Comparison of ENCODE assay signal across 15 cellular contexts in the genomic region with DNA sequence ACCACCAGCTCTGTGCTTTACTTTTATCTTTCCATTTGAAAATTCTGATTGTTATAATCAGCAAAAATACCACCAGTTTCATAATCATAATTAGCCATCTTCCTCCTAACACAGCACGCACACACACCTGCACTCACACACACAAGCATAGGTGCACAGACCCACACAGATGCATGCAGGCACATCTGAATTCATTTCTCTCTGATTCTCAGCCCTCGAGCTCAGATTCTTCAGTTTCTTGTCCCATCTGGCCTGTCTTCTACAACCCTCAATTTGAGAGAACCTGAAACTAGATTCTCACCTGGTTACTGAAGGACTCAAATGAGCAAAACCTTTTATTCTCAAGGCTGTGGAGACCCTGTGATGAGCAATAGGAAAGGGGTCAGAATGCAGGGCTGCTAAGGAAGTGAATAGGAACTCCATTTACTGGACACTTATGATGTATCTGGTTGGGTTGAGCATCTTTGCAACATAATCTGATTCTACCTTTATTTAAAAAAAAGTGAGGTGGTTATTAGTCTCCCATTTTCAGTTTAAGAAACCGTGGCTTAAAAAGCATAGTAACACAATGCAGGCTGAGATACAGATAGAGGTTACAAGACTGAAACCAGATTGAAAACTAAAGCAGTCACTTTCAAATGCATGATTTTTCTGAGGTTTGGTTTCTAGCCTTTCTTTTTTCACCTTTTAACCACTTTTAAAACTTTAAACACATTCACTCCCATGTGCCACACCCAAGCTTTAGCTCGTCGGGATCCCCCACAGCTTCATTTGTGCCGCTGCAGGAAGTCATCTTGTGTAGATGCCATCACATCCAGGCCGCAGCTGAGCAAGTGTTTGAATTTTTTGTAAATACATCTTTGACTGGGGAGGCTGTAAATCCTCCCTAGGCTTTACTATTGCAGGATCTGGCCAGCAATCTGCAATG. TPM values are rescaled to one million over a fixed set of nuclear protein-coding genes. Genes with fewer than 3 reads are reported as not detected.
DNase-seq lines count a peak whose midpoint lies in the region; ATAC-seq and TF ChIP-seq lines count a peak whose summit lies in the region.
"Had no signal": no experiment of that assay in that cellular context is flagged by ENCODE, and none has a peak within 500 bp of the region (broad histone marks: within the 10 kb centered on the region; RNA-seq: fewer than 3 reads in every experiment).

No MANE protein-coding gene starts in this region.

- H3K27me3 Mint-ChIP-seq in activated naive CD4-positive, alpha-beta T cell treated with anti-CD3 and anti-CD28 coated beads, Interleukin-2, amount 50 U/mL, for 24 hours, result no peaks in the 10 kb centered on the region

- ATAC-seq in GM18909 (IDR thresholded peaks at IDR 0.05; ENCODE audit: poor library complexity, unreplicated experiment) (peak; percentile 40), omental fat pad (ENCODE audit: low FRiP score) (no peak)

- H3K36me3 Mint-ChIP-seq in activated naive CD4-positive, alpha-beta T cell treated with anti-CD3 and anti-CD28 coated beads, Interleukin-2, amount 50 U/mL, for 24 hours, result peaks cover 8% of the 10 kb centered on the region

- H3K27ac Mint-ChIP-seq in activated naive CD4-positive, alpha-beta T cell treated with anti-CD3 and anti-CD28 coated beads, Interleukin-2, amount 50 U/mL, for 24 hours, result peak overlapping the region; percentile 69

- DNase-seq in T-helper 2 cell (peak in 3 of 5 experiments; percentile 41 to 93 (median 81)), COLO668 (lab: John Stamatoyannopoulos, UW; ENCODE audit: unreplicated experiment) (no peak), NCI-H748 treated with DMSO at 0.1 percent for 48 hours (lab: John Stamatoyannopoulos, UW) (no peak), NCI-H748 (lab: John Stamatoyannopoulos, UW; ENCODE audit: unreplicated experiment) (no peak), omental fat pad (ENCODE audit: low spot score) (no peak)
- peak; percentile 16 for DNase-seq in stimulated activated CD4-positive, alpha-beta T cell treated with anti-CD3 and anti-CD28 coated beads, Interleukin-2, amount 100 ng/mL, for 4 hours (ENCODE audit: low read depth)
- DNase-seq: hippocampal formation, IMR-90, NCI-H2081, thyroid gland had no signal

- H3K4me1 Mint-ChIP-seq in activated naive CD4-positive, alpha-beta T cell treated with anti-CD3 and anti-CD28 coated beads, Interleukin-2, amount 50 U/mL, for 24 hours, result peaks cover 66% of the 10 kb centered on the region

- peaks cover 6% of the 10 kb centered on the region for H3K9me3 Mint-ChIP-seq in activated naive CD4-positive, alpha-beta T cell treated with anti-CD3 and anti-CD28 coated beads, Interleukin-2, amount 50 U/mL, for 24 hours

- no peak for TF ChIP-seq CTCF in omental fat pad (IDR thresholded peaks at IDR 0.05)

- H3K4me3 Mint-ChIP-seq in activated naive CD4-positive, alpha-beta T cell treated with anti-CD3 and anti-CD28 coated beads, Interleukin-2, amount 50 U/mL, for 24 hours, result peak overlapping the region; percentile 66

RNA-seq across cellular contexts. Expression of a gene that starts 9.4 kb away (rescaled TPM):
- total RNA-seq in omental fat pad, result not detected
- total RNA-seq: astrocyte, endothelial cell of umbilical vein, IMR-90, lung microvascular endothelial cell, thyroid gland had no signal

RNA-seq across cellular contexts. Expression of a gene that starts 25.7 kb away (rescaled TPM):
- not detected for total RNA-seq in omental fat pad
- total RNA-seq: astrocyte, endothelial cell of umbilical vein, IMR-90, lung microvascular endothelial cell, thyroid gland had no signal

RNA-seq across cellular contexts. Expression of a gene that starts 28.4 kb away (rescaled TPM):
- total RNA-seq in omental fat pad, result not detected
- total RNA-seq: astrocyte, endothelial cell of umbilical vein, lung microvascular endothelial cell, thyroid gland had no signal

RNA-seq across cellular contexts. Expression of a gene that starts 32.1 kb away (rescaled TPM):
- not detected for total RNA-seq in omental fat pad
- total RNA-seq: astrocyte, endothelial cell of umbilical vein, IMR-90, lung microvascular endothelial cell, thyroid gland had no signal

RNA-seq across cellular contexts. Expression of a gene that starts 38.5 kb away (rescaled TPM):
- not detected for total RNA-seq in omental fat pad
- total RNA-seq: astrocyte, endothelial cell of umbilical vein, IMR-90, lung microvascular endothelial cell, thyroid gland had no signal

Comparison
In these comparisons a context has a peak if more than half of its experiments do, and no peak if none do; other contexts are left out.
1. DNase-seq: peak in T-helper 2 cell (3 of 5) and stimulated activated CD4-positive, alpha-beta T cell treated with anti-CD3 and anti-CD28 coated beads, Interleukin-2, amount 100 ng/mL, for 4 hours (single experiment); none in COLO668 (single experiment), NCI-H748 treated with DMSO at 0.1 percent for 48 hours (single experiment), NCI-H748 (single experiment) and omental fat pad (single experiment).